8 cellular contexts compared by ENCODE assay signal in genomic region chr11:108664730-108665525, GRCh38. TPM values are rescaled to one million over a fixed set of nuclear protein-coding genes. Genes with fewer than 3 reads are reported as not detected.
DNase-seq lines count a peak whose midpoint lies in the region; ATAC-seq and TF ChIP-seq lines count a peak whose summit lies in the region.

Gene DDX10, plus strand, starts transcription at chr11:108665069. Its CDS starts 85 bp downstream, at chr11:108665154.

- H3K4me1 ChIP-seq in cardiac muscle cell (ENCODE audit: low read depth), result peaks cover 4% of the 10 kb centered on the region
- H3K4me1 ChIP-seq in parathyroid adenoma, result peaks cover 3% of the 10 kb centered on the region
- peaks cover 4 to 42% (median 13%) of the 10 kb centered on the region in 4 donors for H3K4me1 ChIP-seq in tibial nerve

- no peak within 1 kb of the TSS for H3K9ac ChIP-seq in parathyroid adenoma

- H3K9me3 ChIP-seq in cardiac muscle cell (ENCODE audit: low read depth) (no peaks in the 10 kb centered on the region), parathyroid adenoma (ENCODE audit: control insufficient read depth, low read length) (no peaks in the 10 kb centered on the region), tibial nerve (no peaks in the 10 kb centered on the region)

- peak; percentile 69 to 95 for TF ChIP-seq EP300 in tibial nerve (IDR thresholded peaks at IDR 0.05)

- H3K4me3 Mint-ChIP-seq in activated naive CD8-positive, alpha-beta T cell treated with anti-CD3 and anti-CD28 coated beads, Interleukin-2, amount 50 U/mL, for 24 hours, result peak within 1 kb of the TSS; percentile 100

- peaks cover 3% of the 10 kb centered on the region for H3K27me3 Mint-ChIP-seq in activated naive CD8-positive, alpha-beta T cell treated with anti-CD3 and anti-CD28 coated beads, Interleukin-2, amount 50 U/mL, for 24 hours

- no peaks in the 10 kb centered on the region for H3K27me3 ChIP-seq in cardiac muscle cell
- H3K27me3 ChIP-seq in parathyroid adenoma (ENCODE audit: control insufficient read depth, insufficient read depth, low read length), result no peaks in the 10 kb centered on the region
- no peaks in the 10 kb centered on the region for H3K27me3 ChIP-seq in tibial nerve

- H2AFZ ChIP-seq in parathyroid adenoma, result peak within 1 kb of the TSS; percentile 79

- peak in 1 of 2 donors; percentile 54 for TF ChIP-seq POLR2A in tibial nerve (IDR thresholded peaks at IDR 0.05)

- peak within 1 kb of the TSS; percentile 46 for H3K4me3 ChIP-seq in cardiac muscle cell
- peak within 1 kb of the TSS; percentile 83 for H3K4me3 ChIP-seq in parathyroid adenoma (ENCODE audit: low read depth, low read length)
- H3K4me3 ChIP-seq in tibial nerve, result peak within 1 kb of the TSS; percentile 56 to 83 (median 70)

- H3K4me2 ChIP-seq in parathyroid adenoma (ENCODE audit: low read length), result peak within 1 kb of the TSS; percentile 85

- peaks cover 48% of the 10 kb centered on the region for H3K4me1 Mint-ChIP-seq in activated naive CD8-positive, alpha-beta T cell treated with anti-CD3 and anti-CD28 coated beads, Interleukin-2, amount 50 U/mL, for 24 hours

- H3K27ac ChIP-seq in cardiac muscle cell (peak within 1 kb of the TSS; percentile 82), parathyroid adenoma (no peak within 1 kb of the TSS), tibial nerve (peak within 1 kb of the TSS; percentile 30 to 78 (median 70))

- 0% methylated on average over 61 of the region's 61 CpGs for WGBS in tibial nerve, 2 donors

- peak; percentile 98 for DNase-seq in NCI-H1417 treated with DMSO at 0.1 percent for 48 hours (lab: John Stamatoyannopoulos, UW)
- DNase-seq in SW480 (ENCODE audit: low spot score), result peak; percentile 97
- peak; percentile 97 for DNase-seq in activated naive CD8-positive, alpha-beta T cell treated with anti-CD3 and anti-CD28 coated beads, Interleukin-2, amount 50 U/mL, for 24 hours
- peak; percentile 99 for DNase-seq in cardiac muscle cell (ENCODE audit: low read depth in 1 of 2, low spot score in 1 of 2)
- peak; percentile 97 to 99 for DNase-seq in tibial nerve (ENCODE audit: low spot score in 2 of 2)

- H3K9me3 Mint-ChIP-seq in activated naive CD8-positive, alpha-beta T cell treated with anti-CD3 and anti-CD28 coated beads, Interleukin-2, amount 50 U/mL, for 24 hours, result no peaks in the 10 kb centered on the region

- peaks cover 21% of the 10 kb centered on the region for H3K36me3 Mint-ChIP-seq in activated naive CD8-positive, alpha-beta T cell treated with anti-CD3 and anti-CD28 coated beads, Interleukin-2, amount 50 U/mL, for 24 hours (ENCODE audit: low read depth)

- H3K27ac Mint-ChIP-seq in activated naive CD8-positive, alpha-beta T cell treated with anti-CD3 and anti-CD28 coated beads, Interleukin-2, amount 50 U/mL, for 24 hours, result peak within 1 kb of the TSS; percentile 98

- ATAC-seq in HG02763 (IDR thresholded peaks at IDR 0.05; ENCODE audit: unreplicated experiment), result peak; percentile 88
- ATAC-seq in activated naive CD8-positive, alpha-beta T cell treated with anti-CD3 and anti-CD28 coated beads, Interleukin-2, amount 50 U/mL, for 24 hours, result peak; percentile 97

- TF ChIP-seq CTCF in GM12873 (IDR thresholded peaks at IDR 0.05; ENCODE audit: insufficient read depth, low read depth, low read length, missing control alignments) (peak; percentile 18), cardiac muscle cell (IDR thresholded peaks at IDR 0.05; ENCODE audit: low read depth, low read length) (no peak), parathyroid adenoma (IDR thresholded peaks at IDR 0.05) (no peak), tibial nerve (IDR thresholded peaks at IDR 0.05) (peak in 1 of 5 experiments; percentile 47)

- peaks cover 8% of the 10 kb centered on the region for H3K79me2 ChIP-seq in parathyroid adenoma

- H3K36me3 ChIP-seq in cardiac muscle cell, result no peaks in the 10 kb centered on the region
- no peaks in the 10 kb centered on the region for H3K36me3 ChIP-seq in parathyroid adenoma (ENCODE audit: control insufficient read depth, insufficient read depth, low read length)
- H3K36me3 ChIP-seq in tibial nerve, result peaks cover 0 to 7% (median 0%) of the 10 kb centered on the region in 3 donors

RNA-seq across cellular contexts. Expression of gene DDX10, which starts in this region (rescaled TPM):
- total RNA-seq in cardiac muscle cell (17.9 and 19.2 TPM in 2 replicates), tibial nerve (10 to 100 TPM; 23.1 to 94.7 (median 31.6) TPM)
- polyA plus RNA-seq in cardiac muscle cell, result 16.0 and 16.4 TPM in 2 replicates
